Comparison of ENCODE assay signal across 23 cellular contexts in genomic region chr3:127959041-127959440, GRCh38. TPM values are rescaled to one million over a fixed set of nuclear protein-coding genes. Genes with fewer than 3 reads are reported as not detected.
"Had no signal": no experiment of that assay in that cellular context is flagged by ENCODE, and none has a peak within 500 bp of the region (broad histone marks: within the 10 kb centered on the region; RNA-seq: fewer than 3 reads in every experiment).

No MANE protein-coding gene starts in this region.

- DNase-seq: activated CD4-positive, alpha-beta T cell treated with anti-CD3 and anti-CD28 coated beads, Interleukin-2, amount 50 U/mL, for 4 hours; effector memory CD8-positive, alpha-beta T cell; foreskin melanocyte; glutamatergic neuron; left ventricle myocardium superior; mucosa of descending colon; naive B cell; stimulated activated CD4-positive, alpha-beta T cell treated with anti-CD3 and anti-CD28 coated beads, Interleukin-15, amount 100 ng/mL, for 24 hours; stimulated activated CD4-positive, alpha-beta T cell treated with anti-CD3 and anti-CD28 coated beads, Interleukin-2, amount 100 ng/mL, for 48 hours; stimulated activated naive CD8-positive, alpha-beta T cell treated with anti-CD3 and anti-CD28 coated beads, Interleukin-15, amount 100 ng/mL, for 72 hours; T-helper 2 cell; transverse colon had no signal

- H3K4me3 ChIP-seq: mucosa of descending colon, skin epidermis, suprapubic skin, transverse colon, vagina had no signal

- ATAC-seq: effector memory CD8-positive, alpha-beta T cell; stimulated activated naive CD8-positive, alpha-beta T cell treated with anti-CD3 and anti-CD28 coated beads, Interleukin-15, amount 100 ng/mL, for 72 hours had no signal

- H3K4me3 Mint-ChIP-seq: activated naive CD8-positive, alpha-beta T cell; activated T-helper 1 cell treated with anti-CD3 and anti-CD28 coated beads, Interleukin-12 subunit alpha, Interleukin-12 subunit beta, Interleukin-2, Interleukin-4 antibody, amounts not matched to agents 30 ng/mL and 10 ng/mL and 1 ng/mL, durations not matched to agents 14 hours and 24 hours and 36 hours; effector memory CD8-positive, alpha-beta T cell; memory B cell; naive B cell; neural crest cell; stimulated activated naive CD8-positive, alpha-beta T cell treated with anti-CD3 and anti-CD28 coated beads, Interleukin-15, amount 100 ng/mL, for 72 hours had no signal

- H3K36me3 Mint-ChIP-seq: activated naive CD8-positive, alpha-beta T cell; memory B cell; naive B cell had no signal

- H3K4me1 Mint-ChIP-seq: memory B cell; naive B cell; stimulated activated naive CD8-positive, alpha-beta T cell treated with anti-CD3 and anti-CD28 coated beads, Interleukin-15, amount 100 ng/mL, for 72 hours had no signal

- H3K4me1 ChIP-seq: vagina had no signal

- H3K27me3 ChIP-seq: suprapubic skin, transverse colon, vagina had no signal

- H3K9me3 Mint-ChIP-seq: activated T-helper 1 cell treated with anti-CD3 and anti-CD28 coated beads, Interleukin-12 subunit alpha, Interleukin-12 subunit beta, Interleukin-2, Interleukin-4 antibody, amounts not matched to agents 30 ng/mL and 10 ng/mL and 1 ng/mL, durations not matched to agents 14 hours and 24 hours and 36 hours; effector memory CD8-positive, alpha-beta T cell; memory B cell; naive B cell; neural crest cell; stimulated activated naive CD8-positive, alpha-beta T cell treated with anti-CD3 and anti-CD28 coated beads, Interleukin-15, amount 100 ng/mL, for 72 hours had no signal

- H3K27ac Mint-ChIP-seq: activated naive CD8-positive, alpha-beta T cell; activated T-helper 1 cell treated with anti-CD3 and anti-CD28 coated beads, Interleukin-12 subunit alpha, Interleukin-12 subunit beta, Interleukin-2, Interleukin-4 antibody, amounts not matched to agents 30 ng/mL and 10 ng/mL and 1 ng/mL, durations not matched to agents 14 hours and 24 hours and 36 hours; effector memory CD8-positive, alpha-beta T cell; memory B cell; naive B cell; progenitor cell of endocrine pancreas; stimulated activated naive CD8-positive, alpha-beta T cell treated with anti-CD3 and anti-CD28 coated beads, Interleukin-15, amount 100 ng/mL, for 72 hours had no signal

- H3K36me3 ChIP-seq: suprapubic skin, transverse colon, vagina had no signal

- H3K27ac ChIP-seq: skin epidermis, suprapubic skin, transverse colon, vagina had no signal

RNA-seq across cellular contexts. Expression of gene KBTBD12, which starts 44.0 kb away (rescaled TPM):
- total RNA-seq: activated CD8-positive, alpha-beta memory T cell treated with anti-CD3 and anti-CD28 coated beads for 36 hours; activated T-helper 1 cell treated with anti-CD3 and anti-CD28 coated beads, Interleukin-12 subunit alpha, Interleukin-12 subunit beta, Interleukin-2, Interleukin-4 antibody, amounts not matched to agents 30 ng/mL and 10 ng/mL and 1 ng/mL, durations not matched to agents 14 hours and 24 hours and 36 hours; dermis microvascular lymphatic vessel endothelial cell; neural crest cell; osteoblast; vagina had no signal
